13 cellular contexts compared by ENCODE assay signal in genomic region chr4:153427363-153428071, GRCh38. TPM values are rescaled to one million over a fixed set of nuclear protein-coding genes. Genes with fewer than 3 reads are reported as not detected.
DNase-seq lines count a peak whose midpoint lies in the region; ATAC-seq and TF ChIP-seq lines count a peak whose summit lies in the region.
"Had no signal": no experiment of that assay in that cellular context is flagged by ENCODE, and none has a peak within 500 bp of the region (broad histone marks: within the 10 kb centered on the region; RNA-seq: fewer than 3 reads in every experiment).

No MANE protein-coding gene starts in this region.

- H2AFZ ChIP-seq in IMR-90 (replicated peaks; ENCODE audit: low read length, poor library complexity), result no peak overlapping the region

- no peak for TF ChIP-seq RAD21 in IMR-90 (IDR thresholded peaks at IDR 0.05; ENCODE audit: low read length)

- H2BK20ac ChIP-seq in IMR-90 (ENCODE audit: low read depth, low read length), result no peak overlapping the region

- H2AK5ac ChIP-seq in IMR-90 (ENCODE audit: low read depth, low read length), result no peak overlapping the region

- no peak overlapping the region for H3K56ac ChIP-seq in IMR-90 (ENCODE audit: extremely low read depth, insufficient read depth, low read length)

- no peak for TF ChIP-seq EP300 in upper lobe of left lung (IDR thresholded peaks at IDR 0.05)

- no peak overlapping the region for H3K14ac ChIP-seq in IMR-90 (replicated peaks; ENCODE audit: low read depth, low read length)

- ATAC-seq in CD8-positive, alpha-beta T cell, result no peak
- ATAC-seq in IMR-90 (ENCODE audit: low read depth) (peak; percentile 59; the same call in 1 of the 2 replicates), psoas muscle (no peak), upper lobe of left lung (ENCODE audit: low FRiP score in 2 of 2) (no peak)
- no peak for ATAC-seq in naive thymus-derived CD4-positive, alpha-beta T cell
- ATAC-seq: left colon had no signal

- H3K23ac ChIP-seq in IMR-90 (ENCODE audit: low read depth, low read length), result no peak overlapping the region

- BruUV-seq in IMR-90 (replicated peaks; lab: Mats Ljungman, UMichigan), result no TSS peak

- H3K9me3 Mint-ChIP-seq in CD8-positive, alpha-beta T cell, result no peaks in the 10 kb centered on the region
- no peaks in the 10 kb centered on the region for H3K9me3 Mint-ChIP-seq in naive thymus-derived CD4-positive, alpha-beta T cell
- no peaks in the 10 kb centered on the region for H3K9me3 Mint-ChIP-seq in activated T-helper 1 cell treated with anti-CD3 and anti-CD28 coated beads, Interleukin-12 subunit alpha, Interleukin-12 subunit beta, Interleukin-2, Interleukin-4 antibody, amounts not matched to agents 30 ng/mL and 10 ng/mL and 1 ng/mL, durations not matched to agents 14 hours and 24 hours and 36 hours

- H3K4me3 Mint-ChIP-seq in CD8-positive, alpha-beta T cell, result peak overlapping the region; percentile 29
- peak overlapping the region; percentile 4 to 79 (median 56) for H3K4me3 Mint-ChIP-seq in naive thymus-derived CD4-positive, alpha-beta T cell
- no peak overlapping the region for H3K4me3 Mint-ChIP-seq in activated T-helper 1 cell treated with anti-CD3 and anti-CD28 coated beads, Interleukin-12 subunit alpha, Interleukin-12 subunit beta, Interleukin-2, Interleukin-4 antibody, amounts not matched to agents 30 ng/mL and 10 ng/mL and 1 ng/mL, durations not matched to agents 14 hours and 24 hours and 36 hours

- H3K4ac ChIP-seq in IMR-90 (ENCODE audit: low read depth, low read length), result no peak overlapping the region

- in situ Hi-C loops in IMR-90 (cut with MboI; ENCODE audit: low sequenced_read_pairs), result no loop called here

- H3K9ac ChIP-seq in IMR-90 (ENCODE audit: low read depth, low read length), result no peak overlapping the region
- no peak overlapping the region for H3K9ac ChIP-seq in adipocyte (ENCODE audit: low read length)

- peaks cover 59% of the 10 kb centered on the region for H3K4me1 Mint-ChIP-seq in CD8-positive, alpha-beta T cell (ENCODE audit: low read depth)
- H3K4me1 Mint-ChIP-seq in naive thymus-derived CD4-positive, alpha-beta T cell, result peaks cover 22 to 70% (median 63%) of the 10 kb centered on the region in 7 donors
- peaks cover 48% of the 10 kb centered on the region for H3K4me1 Mint-ChIP-seq in activated T-helper 1 cell treated with anti-CD3 and anti-CD28 coated beads, Interleukin-12 subunit alpha, Interleukin-12 subunit beta, Interleukin-2, Interleukin-4 antibody, amounts not matched to agents 30 ng/mL and 10 ng/mL and 1 ng/mL, durations not matched to agents 14 hours and 24 hours and 36 hours (ENCODE audit: low read depth)

- no peak for TF ChIP-seq CTCF in CD8-positive, alpha-beta T cell (IDR thresholded peaks at IDR 0.05)
- TF ChIP-seq CTCF in IMR-90 (conservative IDR thresholded peaks at IDR 0.05; ENCODE audit: low read depth, low read length), result no peak
- TF ChIP-seq CTCF in psoas muscle (IDR thresholded peaks at IDR 0.05), result no peak
- no peak for TF ChIP-seq CTCF in upper lobe of left lung (IDR thresholded peaks at IDR 0.05)

- dilution Hi-C loops in IMR-90 (cut with HindIII; ENCODE audit: low sequenced_read_pairs, unreplicated experiment), result no loop called here

- intact Hi-C loops in CD8-positive, alpha-beta T cell (cut with DNase I, micrococcal nuclease), result loop anchor here (2.0 to 10.0 kb wide), 3 partner anchors 15 to 183 kb away; no protein-coding TSS in a partner anchor
- intact Hi-C loops in IMR-90 (cut with micrococcal nuclease) (no loop called here), psoas muscle (cut with DNase I) (no loop called here)
- intact Hi-C loops in naive thymus-derived CD4-positive, alpha-beta T cell (cut with micrococcal nuclease), result loop anchor here in 1 of 2 donors (2.0 to 10.0 kb wide), 5 partner anchors 17 to 325 kb away; no protein-coding TSS in a partner anchor
- intact Hi-C loops in activated T-helper 1 cell treated with anti-CD3 and anti-CD28 coated beads, Interleukin-12 subunit alpha, Interleukin-12 subunit beta, Interleukin-2, Interleukin-4 antibody, amounts not matched to agents 30 ng/mL and 10 ng/mL and 1 ng/mL, durations not matched to agents 14 hours and 24 hours and 36 hours (cut with micrococcal nuclease), result no loop called here

- H3K9me1 ChIP-seq in IMR-90 (ENCODE audit: insufficient read depth, low read length), result peaks cover 8% of the 10 kb centered on the region; the same call in 1 of the 2 replicates

- no peak overlapping the region for H3K4me3 ChIP-seq in CD8-positive, alpha-beta T cell (ENCODE audit: low read depth, low read length)
- H3K4me3 ChIP-seq in IMR-90 (ENCODE audit: insufficient read depth, low read depth, low read length), result no peak overlapping the region
- H3K4me3 ChIP-seq in adipocyte (ENCODE audit: low read length), result no peak overlapping the region
- H3K4me3 ChIP-seq in naive thymus-derived CD4-positive, alpha-beta T cell (ENCODE audit: low read length), result no peak overlapping the region
- no peak overlapping the region for H3K4me3 ChIP-seq in psoas muscle
- H3K4me3 ChIP-seq in upper lobe of left lung, result no peak overlapping the region
- H3K4me3 ChIP-seq: suprapubic skin had no signal

- no peak overlapping the region for H4K91ac ChIP-seq in IMR-90 (ENCODE audit: insufficient read depth, low read depth, low read length)

- H2BK15ac ChIP-seq in IMR-90 (ENCODE audit: low read depth, low read length), result no peak overlapping the region

- H3K79me1 ChIP-seq in IMR-90 (ENCODE audit: low read depth in 1 of 2, low read length in 2 of 2), result no peaks in the 10 kb centered on the region

- H3K9me3 ChIP-seq in CD8-positive, alpha-beta T cell (ENCODE audit: low read length), result no peaks in the 10 kb centered on the region
- H3K9me3 ChIP-seq in IMR-90 (ENCODE audit: control insufficient read depth, insufficient read depth, low read length), result no peaks in the 10 kb centered on the region
- no peaks in the 10 kb centered on the region for H3K9me3 ChIP-seq in adipocyte (ENCODE audit: control insufficient read depth, low read length)
- no peaks in the 10 kb centered on the region for H3K9me3 ChIP-seq in naive thymus-derived CD4-positive, alpha-beta T cell (ENCODE audit: control insufficient read depth in 2 of 3, low read length in 3 of 3)
- H3K9me3 ChIP-seq in psoas muscle, result no peaks in the 10 kb centered on the region
- no peaks in the 10 kb centered on the region for H3K9me3 ChIP-seq in upper lobe of left lung
- H3K9me3 ChIP-seq: suprapubic skin had no signal

- H2BK5ac ChIP-seq in IMR-90 (ENCODE audit: low read depth, low read length, poor library complexity, severe bottlenecking), result no peak overlapping the region

- 100% methylated on average over 1 of the region's 4 CpGs; no CpG with 5 or more reads in 1 of the 2 experiments for WGBS in IMR-90 (ENCODE audit: extremely low coverage in 2 of 2, insufficient read length in 1 of 2), 2 experiments
- 97 to 99% (median 98%) methylated on average over 4 of the region's 4 CpGs for WGBS in psoas muscle, 3 donors
- 86 to 87% methylated on average over 4 of the region's 4 CpGs for WGBS in upper lobe of left lung, 2 donors

- peaks cover 50% of the 10 kb centered on the region for H3K4me1 ChIP-seq in CD8-positive, alpha-beta T cell (ENCODE audit: insufficient read depth, low read length)
- peaks cover 3% of the 10 kb centered on the region for H3K4me1 ChIP-seq in IMR-90 (ENCODE audit: control insufficient read depth, insufficient read depth, low read length)
- H3K4me1 ChIP-seq in adipocyte (ENCODE audit: control insufficient read depth, insufficient read depth, low read length), result peaks cover 4% of the 10 kb centered on the region
- H3K4me1 ChIP-seq in naive thymus-derived CD4-positive, alpha-beta T cell (ENCODE audit: control insufficient read depth in 2 of 2, insufficient read depth in 2 of 2, low read length in 2 of 2), result peaks cover 18 to 62% of the 10 kb centered on the region in 2 donors
- H3K4me1 ChIP-seq in psoas muscle, result no peaks in the 10 kb centered on the region
- no peaks in the 10 kb centered on the region for H3K4me1 ChIP-seq in upper lobe of left lung
- H3K4me1 ChIP-seq: suprapubic skin had no signal

- no peak overlapping the region for H3K4me2 ChIP-seq in IMR-90 (ENCODE audit: low read depth, low read length)

- H3K27ac ChIP-seq in CD8-positive, alpha-beta T cell (ENCODE audit: low read depth, low read length), result no peak overlapping the region
- H3K27ac ChIP-seq in IMR-90 (ENCODE audit: insufficient read depth, low read length) (no peak overlapping the region), psoas muscle (no peak overlapping the region), upper lobe of left lung (no peak overlapping the region)
- peak overlapping the region; percentile 79 for H3K27ac ChIP-seq in naive thymus-derived CD4-positive, alpha-beta T cell (ENCODE audit: low read depth, low read length)
- H3K27ac ChIP-seq: suprapubic skin had no signal

- H3K36me3 Mint-ChIP-seq in CD8-positive, alpha-beta T cell, result no peaks in the 10 kb centered on the region
- peaks cover 0 to 3% (median 0%) of the 10 kb centered on the region in 5 donors for H3K36me3 Mint-ChIP-seq in naive thymus-derived CD4-positive, alpha-beta T cell
- no peaks in the 10 kb centered on the region for H3K36me3 Mint-ChIP-seq in activated T-helper 1 cell treated with anti-CD3 and anti-CD28 coated beads, Interleukin-12 subunit alpha, Interleukin-12 subunit beta, Interleukin-2, Interleukin-4 antibody, amounts not matched to agents 30 ng/mL and 10 ng/mL and 1 ng/mL, durations not matched to agents 14 hours and 24 hours and 36 hours (ENCODE audit: low read depth)

- TF ChIP-seq POLR2A in IMR-90 (IDR thresholded peaks at IDR 0.05; ENCODE audit: low read depth, low read length), result no peak
- TF ChIP-seq POLR2A in upper lobe of left lung (IDR thresholded peaks at IDR 0.05), result no peak

- no peak overlapping the region for H4K8ac ChIP-seq in IMR-90 (ENCODE audit: low read depth in 2 of 2, low read length in 2 of 2)

- H4K5ac ChIP-seq in IMR-90 (ENCODE audit: low read depth, low read length), result no peak overlapping the region

- POLR2A ChIA-PET in CD8-positive, alpha-beta T cell (lab: Charles Lee), result interaction anchor here (0.6 to 2.2 kb wide), 6 partner anchors 11 to 151 kb away, joined by 3 to 14 read pairs (median 4); partner anchors contain the start of gene TMEM131L
- POLR2A ChIA-PET in IMR-90 (lab: Charles Lee; ENCODE audit: unreplicated experiment), result interaction anchor here (0.7 kb wide), 1 partner anchor 41 kb away, joined by 6 read pairs; no protein-coding TSS in a partner anchor
- POLR2A ChIA-PET in naive thymus-derived CD4-positive, alpha-beta T cell (lab: Charles Lee), result interaction anchor here (0.5 to 3.7 kb wide), 12 partner anchors 10 to 205 kb away, joined by 3 to 17 read pairs (median 3); partner anchors contain the start of gene TMEM131L

- no peaks in the 10 kb centered on the region for H3K27me3 ChIP-seq in CD8-positive, alpha-beta T cell (ENCODE audit: insufficient read depth, low read length)
- H3K27me3 ChIP-seq in IMR-90 (ENCODE audit: control insufficient read depth, insufficient read depth, low read length) (no peaks in the 10 kb centered on the region), adipocyte (replicated peaks; ENCODE audit: control insufficient read depth, insufficient read depth, low read length) (no peaks in the 10 kb centered on the region), psoas muscle (ENCODE audit: insufficient read depth in 3 of 3, low read length in 2 of 3) (no peaks in the 10 kb centered on the region), upper lobe of left lung (no peaks in the 10 kb centered on the region)
- H3K27me3 ChIP-seq in naive thymus-derived CD4-positive, alpha-beta T cell (ENCODE audit: control insufficient read depth in 2 of 2, insufficient read depth in 2 of 2, low read length in 2 of 2), result no peaks in the 10 kb centered on the region
- H3K27me3 ChIP-seq: suprapubic skin had no signal

- no peak overlapping the region for H3K18ac ChIP-seq in IMR-90 (ENCODE audit: low read depth, low read length)

- no peaks in the 10 kb centered on the region for H4K20me1 ChIP-seq in IMR-90 (ENCODE audit: insufficient read depth, low read length)

- no peaks in the 10 kb centered on the region for H3K27me3 Mint-ChIP-seq in CD8-positive, alpha-beta T cell (ENCODE audit: low read depth)
- H3K27me3 Mint-ChIP-seq in naive thymus-derived CD4-positive, alpha-beta T cell, result no peaks in the 10 kb centered on the region
- H3K27me3 Mint-ChIP-seq in activated T-helper 1 cell treated with anti-CD3 and anti-CD28 coated beads, Interleukin-12 subunit alpha, Interleukin-12 subunit beta, Interleukin-2, Interleukin-4 antibody, amounts not matched to agents 30 ng/mL and 10 ng/mL and 1 ng/mL, durations not matched to agents 14 hours and 24 hours and 36 hours (ENCODE audit: insufficient read depth), result no peaks in the 10 kb centered on the region

- DNase-seq in CD8-positive, alpha-beta T cell, result no peak
- DNase-seq in IMR-90 (peak; percentile 56), adipocyte (ENCODE audit: low read depth) (peak; percentile 44), psoas muscle (no peak), upper lobe of left lung (no peak), NCI-H146 (lab: John Stamatoyannopoulos, UW) (no peak)
- no peak for DNase-seq in naive thymus-derived CD4-positive, alpha-beta T cell
- DNase-seq in activated T-helper 1 cell treated with anti-CD3 and anti-CD28 coated beads, Interleukin-12 subunit alpha, Interleukin-12 subunit beta, Interleukin-2, Interleukin-4 antibody, amounts not matched to agents 30 ng/mL and 10 ng/mL and 1 ng/mL, durations not matched to agents 14 hours and 24 hours and 36 hours (ENCODE audit: low spot score), result no peak
- DNase-seq: head of caudate nucleus, left colon, NCI-H1105 treated with DMSO at 0.1 percent for 48 hours, NCI-H446 had no signal

- no peak overlapping the region for H2AK9ac ChIP-seq in IMR-90 (replicated peaks; ENCODE audit: low read depth, low read length, poor library complexity)

- H3K36me3 ChIP-seq in CD8-positive, alpha-beta T cell (ENCODE audit: insufficient read depth, low read length), result no peaks in the 10 kb centered on the region
- H3K36me3 ChIP-seq in IMR-90 (ENCODE audit: control insufficient read depth, insufficient read depth, low read length) (no peaks in the 10 kb centered on the region), adipocyte (ENCODE audit: control insufficient read depth, insufficient read depth, low read length, severe bottlenecking) (no peaks in the 10 kb centered on the region), psoas muscle (ENCODE audit: insufficient read depth in 1 of 2, low read depth in 1 of 2) (no peaks in the 10 kb centered on the region), upper lobe of left lung (no peaks in the 10 kb centered on the region)
- H3K36me3 ChIP-seq in naive thymus-derived CD4-positive, alpha-beta T cell (ENCODE audit: control insufficient read depth in 2 of 3, insufficient read depth in 3 of 3, low read length in 3 of 3), result no peaks in the 10 kb centered on the region
- H3K36me3 ChIP-seq: suprapubic skin had no signal

- H3K27ac Mint-ChIP-seq in CD8-positive, alpha-beta T cell, result peak overlapping the region; percentile 83
- peak overlapping the region in 8 of 9 donors; percentile 91 to 98 (median 96) for H3K27ac Mint-ChIP-seq in naive thymus-derived CD4-positive, alpha-beta T cell
- H3K27ac Mint-ChIP-seq in activated T-helper 1 cell treated with anti-CD3 and anti-CD28 coated beads, Interleukin-12 subunit alpha, Interleukin-12 subunit beta, Interleukin-2, Interleukin-4 antibody, amounts not matched to agents 30 ng/mL and 10 ng/mL and 1 ng/mL, durations not matched to agents 14 hours and 24 hours and 36 hours, result no peak overlapping the region

- CTCF ChIA-PET in CD8-positive, alpha-beta T cell (lab: Charles Lee), result interaction anchor here (0.9 to 2.7 kb wide), 7 partner anchors 7 to 148 kb away, joined by 3 to 18 read pairs (median 6); partner anchors contain the start of genes MND1 and TMEM131L
- CTCF ChIA-PET in IMR-90 (lab: Yijun Ruan, JAX), result interaction anchor here (0.6 to 0.7 kb wide), 2 partner anchors 237 to 404 kb away, joined by 3 read pairs; no protein-coding TSS in a partner anchor
- CTCF ChIA-PET in naive thymus-derived CD4-positive, alpha-beta T cell (lab: Charles Lee), result interaction anchor here (0.7 to 1.0 kb wide), 4 partner anchors 11 to 216 kb away, joined by 4 to 5 read pairs (median 4); no protein-coding TSS in a partner anchor

- H2BK120ac ChIP-seq in IMR-90 (ENCODE audit: low read depth, low read length), result no peak overlapping the region

RNA-seq across cellular contexts. Expression of gene TMEM131L, which starts 38.6 kb away (rescaled TPM):
- 10 to 100 TPM; 80.8 to 83.1 TPM for total RNA-seq in CD8-positive, alpha-beta T cell
- total RNA-seq in IMR-90 (2012; rRNA removed) (16.1 and 23.8 TPM in 2 replicates), psoas muscle (10 to 100 TPM in 2 of 4 donors, 1 to 10 TPM in 2; 6.9 to 21.2 (median 11.5) TPM), upper lobe of left lung (10 to 100 TPM; 12.3 to 28.8 (median 19.5) TPM)
- polyA plus RNA-seq in IMR-90 (2012; rRNA removed) (8.2 and 8.4 TPM in 2 replicates), psoas muscle (1 to 10 TPM; 2.1 to 6.7 (median 3.3) TPM)
- polyA plus RNA-seq in IMR-90 (2012; cell fraction: cytosol; rRNA removed), result 3.9 and 4.9 TPM in 2 replicates
- polyA plus RNA-seq in IMR-90 (2012; cell fraction: nucleus; rRNA removed; ENCODE audit: low replicate concordance), result 10.1 and 26.3 TPM in 2 replicates
- 100 to 1,000 TPM in 2 of 5 experiments, 10 to 100 TPM in 3; 45.8 to 111 (median 97.7) TPM for total RNA-seq in naive thymus-derived CD4-positive, alpha-beta T cell
- polyA plus RNA-seq in naive thymus-derived CD4-positive, alpha-beta T cell, result 10 to 100 TPM; 45.7 to 59.9 TPM
- total RNA-seq in activated T-helper 1 cell treated with anti-CD3 and anti-CD28 coated beads, Interleukin-12 subunit alpha, Interleukin-12 subunit beta, Interleukin-2, Interleukin-4 antibody, amounts not matched to agents 30 ng/mL and 10 ng/mL and 1 ng/mL, durations not matched to agents 14 hours and 24 hours and 36 hours, result 39.5 and 42.2 TPM in 2 replicates

Comparison
In these comparisons a context has a peak if more than half of its experiments do, and no peak if none do; other contexts are left out.
1. DNase-seq: peak in IMR-90 (single experiment) and adipocyte (single experiment); none in CD8-positive, alpha-beta T cell (0 of 7), naive thymus-derived CD4-positive, alpha-beta T cell (0 of 9), psoas muscle (0 of 2), upper lobe of left lung (0 of 2), activated T-helper 1 cell treated with anti-CD3 and anti-CD28 coated beads, Interleukin-12 subunit alpha, Interleukin-12 subunit beta, Interleukin-2, Interleukin-4 antibody, amounts not matched to agents 30 ng/mL and 10 ng/mL and 1 ng/mL, durations not matched to agents 14 hours and 24 hours and 36 hours (single experiment) and NCI-H146 (single experiment).
2. intact Hi-C loops: an anchor here in CD8-positive, alpha-beta T cell (2.0 to 10.0 kb wide); none called in IMR-90, psoas muscle and activated T-helper 1 cell treated with anti-CD3 and anti-CD28 coated beads, Interleukin-12 subunit alpha, Interleukin-12 subunit beta, Interleukin-2, Interleukin-4 antibody, amounts not matched to agents 30 ng/mL and 10 ng/mL and 1 ng/mL, durations not matched to agents 14 hours and 24 hours and 36 hours.